Comparison of ENCODE assay signal across 20 cellular contexts in genomic region chr19:3190921-3191805, GRCh38. TPM values are rescaled to one million over a fixed set of nuclear protein-coding genes. Genes with fewer than 3 reads are reported as not detected.
"Had no signal": no experiment of that assay in that cellular context is flagged by ENCODE, and none has a peak within 500 bp of the region (broad histone marks: within the 10 kb centered on the region; RNA-seq: fewer than 3 reads in every experiment).

No MANE protein-coding gene starts in this region.

- H3K27ac Mint-ChIP-seq: activated CD4-positive, alpha-beta memory T cell treated with anti-CD3 and anti-CD28 coated beads, Interleukin-2, amount 10 ng/mL, durations not matched to agents 7 days and 5 days had no signal

- ATAC-seq: lower lobe of right lung; stimulated activated naive CD8-positive, alpha-beta T cell treated with anti-CD3 and anti-CD28 coated beads, Interleukin-15, Interleukin-2, amounts not matched to agents 100 U/mL and 50 U/mL, for 24 hours had no signal

- H3K27me3 ChIP-seq: brain microvascular endothelial cell, sigmoid colon, suprapubic skin, upper lobe of left lung had no signal

- H3K27me3 Mint-ChIP-seq: activated CD4-positive, alpha-beta memory T cell treated with anti-CD3 and anti-CD28 coated beads, Interleukin-2, amount 10 ng/mL, durations not matched to agents 7 days and 5 days; naive B cell had no signal

- H3K9me3 ChIP-seq: lower lobe of right lung, prostate gland, sigmoid colon, suprapubic skin, upper lobe of left lung had no signal

- H3K9me3 Mint-ChIP-seq: activated CD4-positive, alpha-beta memory T cell treated with anti-CD3 and anti-CD28 coated beads, Interleukin-2, amount 10 ng/mL, durations not matched to agents 7 days and 5 days; naive B cell had no signal

- DNase-seq: activated CD4-positive, alpha-beta memory T cell treated with anti-CD3 and anti-CD28 coated beads, Interleukin-2, amount 10 ng/mL, durations not matched to agents 7 days and 5 days; activated CD4-positive, CD25-positive, alpha-beta regulatory T cell treated with anti-CD3 and anti-CD28 coated beads, Interleukin-2, amount 50 U/mL, for 72 hours; activated CD8-positive, alpha-beta memory T cell treated with anti-CD3 and anti-CD28 coated beads, Interleukin-2, amount 50 U/mL, for 48 hours; activated naive CD4-positive, alpha-beta T cell treated with Interleukin-2 at 50 U/mL for 16 hours; amygdala; brain microvascular endothelial cell; cerebellar nuclear complex; dermis blood vessel endothelial cell; erythroblast; hippocampal formation; lower lobe of right lung; naive B cell; occipital lobe; sigmoid colon; stimulated activated CD4-positive, alpha-beta T cell treated with anti-CD3 and anti-CD28 coated beads, Interleukin-4, amount 100 ng/mL, for 1 hour; stimulated activated CD8-positive, alpha-beta memory T cell treated with anti-CD3 and anti-CD28 coated beads, Interleukin-4, amount 100 ng/mL, for 48 hours; stimulated activated naive CD8-positive, alpha-beta T cell treated with anti-CD3 and anti-CD28 coated beads, Interleukin-15, Interleukin-2, amounts not matched to agents 100 U/mL and 50 U/mL, for 24 hours had no signal

- H3K27ac ChIP-seq: brain microvascular endothelial cell, lower lobe of right lung, prostate gland, sigmoid colon, suprapubic skin, upper lobe of left lung had no signal

- H3K4me3 ChIP-seq: lower lobe of right lung, prostate gland, sigmoid colon, suprapubic skin, upper lobe of left lung had no signal

- H3K36me3 ChIP-seq: prostate gland had no signal

- H3K4me3 Mint-ChIP-seq: activated CD4-positive, alpha-beta memory T cell treated with anti-CD3 and anti-CD28 coated beads, Interleukin-2, amount 10 ng/mL, durations not matched to agents 7 days and 5 days had no signal

RNA-seq across cellular contexts. Expression of gene CELF5, which starts 33.3 kb away (rescaled TPM):
- total RNA-seq: dermis blood vessel endothelial cell, lower lobe of right lung had no signal
